ENCODE assay signal across 9 cellular contexts in genomic region chr10:62814901-62815372, GRCh38. TPM values are rescaled to one million over a fixed set of nuclear protein-coding genes. Genes with fewer than 3 reads are reported as not detected.
DNase-seq lines count a peak whose midpoint lies in the region; ATAC-seq, FAIRE-seq and TF ChIP-seq lines count a peak whose summit lies in the region.
"Had no signal": no experiment of that assay in that cellular context is flagged by ENCODE, and none has a peak within 500 bp of the region (broad histone marks: within the 10 kb centered on the region; RNA-seq: fewer than 3 reads in every experiment).

No MANE protein-coding gene starts in this region.

- FAIRE-seq in HepG2 (lab: Jason Lieb, UNC) = no peak
- FAIRE-seq: TTC549 had no signal

- peak; percentile 31 for DNase-seq in NCI-H748 (lab: John Stamatoyannopoulos, UW; ENCODE audit: unreplicated experiment)
- DNase-seq in NCI-H748 treated with DMSO at 0.1 percent for 48 hours (lab: John Stamatoyannopoulos, UW) = no peak
- peak; percentile 41 for DNase-seq in activated naive CD8-positive, alpha-beta T cell treated with anti-CD3 and anti-CD28 coated beads for 36 hours
- DNase-seq in HepG2 (ENCODE audit: low spot score) = no peak
- peak in 1 of 2 donors; percentile 58 for DNase-seq in suprapubic skin (ENCODE audit: low spot score in 2 of 2)
- DNase-seq in NCI-H510A treated with DMSO at 0.1 percent for 48 hours (lab: John Stamatoyannopoulos, UW) = no peak
- no peak for DNase-seq in activated gamma-delta T cell treated with Interleukin-2 at 50 U/mL for 16 hours

- TF ChIP-seq CTCF in HepG2 (CRISPR knock-in tag; IDR thresholded peaks at IDR 0.05) (no peak), suprapubic skin (IDR thresholded peaks at IDR 0.05) (no peak)

- H3K36me3 Mint-ChIP-seq in activated naive CD8-positive, alpha-beta T cell treated with anti-CD3 and anti-CD28 coated beads for 36 hours = peaks cover 51% of the 10 kb centered on the region

- H3K9ac ChIP-seq in HepG2 (ENCODE audit: insufficient read depth, low read depth, low read length) = no peak overlapping the region

- BruUV-seq in HepG2 (replicated peaks; lab: Mats Ljungman, UMichigan) = no TSS peak

- peak overlapping the region; percentile 91 for H3K4me2 ChIP-seq in HepG2 (ENCODE audit: low read depth, low read length)

- 18% methylated on average over 19 of the region's 50 CpGs for WGBS in HepG2 (ENCODE audit: low lambda C conversion rate)
- 4% methylated on average over 9 of the region's 50 CpGs for WGBS in suprapubic skin

- H3K4me3 ChIP-seq in HepG2 (replicated peaks in 1 of 3; ENCODE audit: insufficient read depth in 1 of 3, low read depth in 2 of 3, low read length in 3 of 3) (peak overlapping the region in 1 of 3 experiments; percentile 75; a peak in 2 of 6 replicates), suprapubic skin (peak overlapping the region; percentile 68)

- peaks cover 7 to 23% of the 10 kb centered on the region in 2 experiments; a peak in 4 of 5 replicates for H3K27me3 ChIP-seq in HepG2 (ENCODE audit: control insufficient read depth in 1 of 2, insufficient read depth in 2 of 2, low read length in 2 of 2)
- H3K27me3 ChIP-seq in suprapubic skin = peaks cover 26% of the 10 kb centered on the region

- no peaks in the 10 kb centered on the region for H3K79me2 ChIP-seq in HepG2 (ENCODE audit: insufficient read depth, low read length)

- in situ Hi-C loops in HepG2 (cut with HindIII; ENCODE audit: extremely low pct_ligation_motif_present, low pct_unique_long_range_greater_than_20kb) = loop anchor here (5.0 to 25.0 kb wide), 2 partner anchors 203 to 553 kb away; partner anchors contain the start of gene RTKN2

- CTCF ChIA-PET in HepG2 (lab: Yijun Ruan, JAX; ENCODE audit: low intra/inter-chr PET ratio, low total read pairs) = no interaction called here

- H3K9me3 Mint-ChIP-seq in activated naive CD8-positive, alpha-beta T cell treated with anti-CD3 and anti-CD28 coated beads for 36 hours = no peaks in the 10 kb centered on the region

- peaks cover 48% of the 10 kb centered on the region for H3K4me1 Mint-ChIP-seq in activated naive CD8-positive, alpha-beta T cell treated with anti-CD3 and anti-CD28 coated beads for 36 hours

- TF ChIP-seq RAD21 in HepG2 (CRISPR knock-in tag; IDR thresholded peaks at IDR 0.05) = no peak

- no peak for TF ChIP-seq POLR2A in HepG2 (IDR thresholded peaks at IDR 0.05; ENCODE audit: insufficient read depth in 1 of 2, low read depth in 2 of 2, low read length in 2 of 2)
- TF ChIP-seq POLR2A in suprapubic skin (IDR thresholded peaks at IDR 0.05) = no peak

- peak overlapping the region; percentile 89 for H3K4me3 Mint-ChIP-seq in activated naive CD8-positive, alpha-beta T cell treated with anti-CD3 and anti-CD28 coated beads for 36 hours

- H3K27ac ChIP-seq in HepG2 (ENCODE audit: extremely low read length, insufficient read depth, low read length) (no peak overlapping the region), suprapubic skin (no peak overlapping the region)

- H3K27me3 Mint-ChIP-seq in activated naive CD8-positive, alpha-beta T cell treated with anti-CD3 and anti-CD28 coated beads for 36 hours = peaks cover 12% of the 10 kb centered on the region

- intact Hi-C loops in HepG2 (cut with micrococcal nuclease; ENCODE audit: unreplicated experiment) = no loop called here

- POLR2A ChIA-PET in HepG2 (lab: Yijun Ruan, JAX) = no interaction called here

- no peaks in the 10 kb centered on the region for H3K9me3 ChIP-seq in HepG2 (ENCODE audit: low read length)
- H3K9me3 ChIP-seq in suprapubic skin = no peaks in the 10 kb centered on the region

- H3K4me1 ChIP-seq in HepG2 (ENCODE audit: insufficient read depth, low read length) (peaks cover 23% of the 10 kb centered on the region), suprapubic skin (peaks cover 41% of the 10 kb centered on the region)

- no peak overlapping the region for H2AFZ ChIP-seq in HepG2 (ENCODE audit: low read length)

- no peaks in the 10 kb centered on the region for H4K20me1 ChIP-seq in HepG2 (ENCODE audit: insufficient read depth, low read length)

- ATAC-seq in HepG2 (no peak), GM21825 (IDR thresholded peaks at IDR 0.05; ENCODE audit: unreplicated experiment) (no peak)

- no peaks in the 10 kb centered on the region for H3K36me3 ChIP-seq in HepG2 (replicated peaks in 1 of 2; ENCODE audit: control insufficient read depth in 1 of 2, insufficient read depth in 2 of 2, low read length in 2 of 2)
- no peaks in the 10 kb centered on the region for H3K36me3 ChIP-seq in suprapubic skin

- TF ChIP-seq EP300 in HepG2 (IDR thresholded peaks at IDR 0.05; ENCODE audit: low read depth in 2 of 2, low read length in 2 of 2) (no peak), HepG2 (CRISPR knock-in tag; IDR thresholded peaks at IDR 0.05; ENCODE audit: borderline replicate concordance) (no peak), suprapubic skin (IDR thresholded peaks at IDR 0.05) (no peak)

- H3K27ac Mint-ChIP-seq in activated naive CD8-positive, alpha-beta T cell treated with anti-CD3 and anti-CD28 coated beads for 36 hours = peak overlapping the region; percentile 97

TF ChIP-seq in HepG2, 621 proteins besides CTCF, POLR2A, EP300 and RAD21 (continues in another document):
- no peak for TF ChIP-seq U2AF1 (optimal IDR thresholded peaks at IDR 0.05; ENCODE audit: low read depth, low read length)

RNA-seq across cellular contexts. Expression of gene EGR2, which starts 1.2 kb away (rescaled TPM):
- total RNA-seq in activated naive CD8-positive, alpha-beta T cell treated with anti-CD3 and anti-CD28 coated beads for 36 hours = 10 to 100 TPM; 52.1 to 53.2 TPM
- total RNA-seq in HepG2 (2016; rRNA removed; fragmentation: Illumina TruSeq; extraction: Trizol) = 0.11 TPM in 1 of 2 replicates, not detected in the other
- not detected in 2 replicates for total RNA-seq in HepG2 (2016; cell fraction: cytosol; rRNA removed; fragmentation: Illumina TruSeq; extraction: Trizol; ENCODE audit: low read depth)
- 0.06 TPM in 1 of 2 replicates, not detected in the other for total RNA-seq in HepG2 (2016; cell fraction: insoluble cytoplasmic fraction; rRNA removed; fragmentation: Illumina TruSeq; extraction: Trizol)
- total RNA-seq in HepG2 (2016; cell fraction: membrane; rRNA removed; fragmentation: Illumina TruSeq; extraction: Trizol) = 0.12 TPM in 1 of 2 replicates, not detected in the other
- total RNA-seq in HepG2 (2016; cell fraction: nucleus; rRNA removed; fragmentation: Illumina TruSeq; extraction: Trizol) = not detected in 2 replicates
- polyA plus RNA-seq in HepG2 (2011; rRNA removed) = 0.14 and 0.15 TPM in 2 replicates
- polyA plus RNA-seq in HepG2 (2011; cell fraction: cytosol; rRNA removed) = 0.05 TPM in 2 replicates
- polyA plus RNA-seq in HepG2 (2011; cell fraction: nucleus; rRNA removed) = 0.10 and 0.26 TPM in 2 replicates
- 0.09 and 0.36 TPM in 2 replicates for polyA plus RNA-seq in HepG2 (2012)
- polyA plus RNA-seq in HepG2 (2016; cell fraction: cytosol; fragmentation: Illumina TruSeq; extraction: Trizol; ENCODE audit: low read depth) = not detected in 2 replicates
- 0.08 TPM in 1 of 2 replicates, not detected in the other for polyA plus RNA-seq in HepG2 (2016; cell fraction: insoluble cytoplasmic fraction; fragmentation: Illumina TruSeq; extraction: Trizol; ENCODE audit: low read depth)
- polyA plus RNA-seq in HepG2 (2016; cell fraction: membrane; fragmentation: Illumina TruSeq; extraction: Trizol; ENCODE audit: low read depth) = 0.16 TPM in 1 of 2 replicates, not detected in the other
- polyA plus RNA-seq in HepG2 (2016; cell fraction: nucleus; fragmentation: Illumina TruSeq; extraction: Trizol; ENCODE audit: insufficient read depth, low read depth) = 0.36 TPM in 1 of 2 replicates, not detected in the other
- 0.06 and 0.09 TPM in 2 replicates for polyA minus RNA-seq in HepG2 (2011; rRNA and poly(A)+ RNA removed; ENCODE audit: low replicate concordance)
- not detected in 2 replicates for polyA minus RNA-seq in HepG2 (2011; cell fraction: cytosol; rRNA and poly(A)+ RNA removed)
- polyA minus RNA-seq in HepG2 (2011; cell fraction: nucleus; rRNA and poly(A)+ RNA removed) = 0.13 and 0.37 TPM in 2 replicates
- total RNA-seq in suprapubic skin = 10 to 100 TPM in 3 of 4 donors, 1 to 10 TPM in 1; 7.2 to 39.0 (median 24.3) TPM

RNA-seq across cellular contexts. Expression of gene ADO, which starts 10.4 kb away (rescaled TPM):
- 10 to 100 TPM; 22.5 to 23.3 TPM for total RNA-seq in activated naive CD8-positive, alpha-beta T cell treated with anti-CD3 and anti-CD28 coated beads for 36 hours
- total RNA-seq in HepG2 (2016; rRNA removed; fragmentation: Illumina TruSeq; extraction: Trizol) (15.9 and 16.5 TPM in 2 replicates), suprapubic skin (10 to 100 TPM; 10.8 to 22.3 (median 17.4) TPM)
- 5.1 and 6.2 TPM in 2 replicates for total RNA-seq in HepG2 (2016; cell fraction: cytosol; rRNA removed; fragmentation: Illumina TruSeq; extraction: Trizol; ENCODE audit: low read depth)
- total RNA-seq in HepG2 (2016; cell fraction: insoluble cytoplasmic fraction; rRNA removed; fragmentation: Illumina TruSeq; extraction: Trizol) = 16.7 and 17.9 TPM in 2 replicates
- total RNA-seq in HepG2 (2016; cell fraction: membrane; rRNA removed; fragmentation: Illumina TruSeq; extraction: Trizol) = 20.0 and 20.8 TPM in 2 replicates
- total RNA-seq in HepG2 (2016; cell fraction: nucleus; rRNA removed; fragmentation: Illumina TruSeq; extraction: Trizol) = 11.5 and 12.2 TPM in 2 replicates
- polyA plus RNA-seq in HepG2 (2011; rRNA removed) = 8.9 and 9.6 TPM in 2 replicates
- polyA plus RNA-seq in HepG2 (2011; cell fraction: cytosol; rRNA removed) = 5.6 and 7.3 TPM in 2 replicates
- 5.6 and 6.3 TPM in 2 replicates for polyA plus RNA-seq in HepG2 (2011; cell fraction: nucleus; rRNA removed)
- 9.8 and 12.1 TPM in 2 replicates for polyA plus RNA-seq in HepG2 (2012)
- 4.9 and 5.0 TPM in 2 replicates for polyA plus RNA-seq in HepG2 (2016; cell fraction: cytosol; fragmentation: Illumina TruSeq; extraction: Trizol; ENCODE audit: low read depth)
- polyA plus RNA-seq in HepG2 (2016; cell fraction: insoluble cytoplasmic fraction; fragmentation: Illumina TruSeq; extraction: Trizol; ENCODE audit: low read depth) = 19.5 and 19.7 TPM in 2 replicates
- 13.3 and 13.8 TPM in 2 replicates for polyA plus RNA-seq in HepG2 (2016; cell fraction: membrane; fragmentation: Illumina TruSeq; extraction: Trizol; ENCODE audit: low read depth)
- polyA plus RNA-seq in HepG2 (2016; cell fraction: nucleus; fragmentation: Illumina TruSeq; extraction: Trizol; ENCODE audit: insufficient read depth, low read depth) = 12.1 and 12.7 TPM in 2 replicates
- polyA minus RNA-seq in HepG2 (2011; rRNA and poly(A)+ RNA removed; ENCODE audit: low replicate concordance) = 11.6 and 16.6 TPM in 2 replicates
- polyA minus RNA-seq in HepG2 (2011; cell fraction: cytosol; rRNA and poly(A)+ RNA removed) = 11.3 and 13.7 TPM in 2 replicates
- polyA minus RNA-seq in HepG2 (2011; cell fraction: nucleus; rRNA and poly(A)+ RNA removed) = 15.8 and 17.0 TPM in 2 replicates

Comparison
In these comparisons a context has a peak if more than half of its experiments do, and no peak if none do; other contexts are left out.
1. DNase-seq: peak in NCI-H748 (single experiment) and activated naive CD8-positive, alpha-beta T cell treated with anti-CD3 and anti-CD28 coated beads for 36 hours (single experiment); none in NCI-H748 treated with DMSO at 0.1 percent for 48 hours (single experiment), HepG2 (single experiment), NCI-H510A treated with DMSO at 0.1 percent for 48 hours (single experiment) and activated gamma-delta T cell treated with Interleukin-2 at 50 U/mL for 16 hours (single experiment).
2. RNA of gene EGR2, which starts 1.2 kb away (total RNA-seq): 52.1 to 53.2 TPM in activated naive CD8-positive, alpha-beta T cell treated with anti-CD3 and anti-CD28 coated beads for 36 hours and 7.2 to 39.0 TPM in suprapubic skin; 0.06 to 0.12 TPM in HepG2; every median in the first group is over 4 times any median in the second.